24 cellular contexts compared by ENCODE assay signal in the genomic region with DNA sequence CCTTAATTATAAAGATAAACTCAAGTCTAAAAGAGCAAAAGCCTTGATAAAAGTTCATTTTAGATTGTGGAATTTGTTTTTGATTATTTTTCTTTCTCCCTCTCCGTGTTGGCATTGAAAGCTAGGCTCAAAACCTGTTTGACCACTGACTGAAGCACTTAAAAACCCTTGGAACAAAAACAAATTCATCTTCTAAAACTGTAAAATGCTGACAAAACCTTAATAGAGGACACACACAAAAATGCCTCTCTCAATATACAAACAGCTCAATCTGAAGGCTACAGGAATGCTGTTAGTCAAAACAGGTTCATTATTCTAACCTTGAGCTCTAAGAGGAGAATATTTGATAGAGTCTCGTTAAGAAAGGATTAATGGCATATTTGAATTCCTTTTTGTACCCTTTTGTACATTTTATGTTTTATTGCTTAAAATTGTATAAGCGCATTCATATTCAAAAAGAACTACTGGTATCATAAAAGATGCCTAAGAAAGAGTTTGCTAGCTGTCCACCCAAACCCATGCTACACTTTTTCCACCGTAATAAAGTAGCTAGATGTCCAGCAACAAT.
DNase-seq lines count a peak whose midpoint lies in the region; ATAC-seq, FAIRE-seq and TF ChIP-seq lines count a peak whose summit lies in the region.
"Had no signal": no experiment of that assay in that cellular context is flagged by ENCODE, and none has a peak within 500 bp of the region (broad histone marks: within the 10 kb centered on the region; RNA-seq: fewer than 3 reads in every experiment).

No MANE protein-coding gene starts in this region.

- H3K27me3 Mint-ChIP-seq in stimulated activated memory B cell treated with anti-CD40 and anti-IgM and Interleukin-4, amounts not matched to agents 10 μg/mL and 1 μg/mL and 100 μg/mL, for 72 hours, result peaks cover 10% of the 10 kb centered on the region

- H3K4me1 Mint-ChIP-seq in stimulated activated memory B cell treated with anti-CD40 and anti-IgM and Interleukin-4, amounts not matched to agents 10 μg/mL and 1 μg/mL and 100 μg/mL, for 72 hours, result no peaks in the 10 kb centered on the region
- H3K4me1 Mint-ChIP-seq: B cell had no signal

- H3K4me3 ChIP-seq in HAP-1, result no peak overlapping the region
- no peak overlapping the region for H3K4me3 ChIP-seq in pancreas
- H3K4me3 ChIP-seq in coronary artery, result no peak overlapping the region
- H3K4me3 ChIP-seq: PC-9, SJSA1 had no signal

- H3K4me1 ChIP-seq in HAP-1 (peaks cover 27% of the 10 kb centered on the region), pancreas (peaks cover 13 to 23% (median 14%) of the 10 kb centered on the region in 3 donors)
- H3K4me1 ChIP-seq: Caco-2, SJSA1 had no signal

- 37 to 40% methylated on average over 4 of the region's 4 CpGs for WGBS in pancreas, 2 donors

- in situ Hi-C loops in HAP-1 (cut with MboI; ENCODE audit: low sequenced_read_pairs), result no loop called here

- H3K27me3 ChIP-seq in HAP-1 (ENCODE audit: low read depth) (no peaks in the 10 kb centered on the region), pancreas (no peaks in the 10 kb centered on the region)
- H3K27me3 ChIP-seq: SJSA1 had no signal

- peak; percentile 29 to 81 (median 48) for ATAC-seq in pancreas
- ATAC-seq in stimulated activated memory B cell treated with anti-CD40 and anti-IgM and Interleukin-4, amounts not matched to agents 10 μg/mL and 1 μg/mL and 100 μg/mL, for 72 hours, result no peak
- ATAC-seq: CD8-positive, alpha-beta T cell; Right ventricle myocardium inferior had no signal

- TF ChIP-seq CTCF in VCaP (conservative IDR thresholded peaks at IDR 0.05) (no peak), pancreas (IDR thresholded peaks at IDR 0.05) (no peak), coronary artery (IDR thresholded peaks at IDR 0.05) (no peak)

- intact Hi-C loops in pancreas (cut with DNase I), result no loop called here

- H3K4me3 Mint-ChIP-seq in stimulated activated memory B cell treated with anti-CD40 and anti-IgM and Interleukin-4, amounts not matched to agents 10 μg/mL and 1 μg/mL and 100 μg/mL, for 72 hours, result no peak overlapping the region
- H3K4me3 Mint-ChIP-seq: B cell; CD8-positive, alpha-beta T cell had no signal

- H3K36me3 ChIP-seq in HAP-1 (replicated peaks) (no peaks in the 10 kb centered on the region; the same call in 1 of the 2 replicates), pancreas (peaks cover 0 to 10% (median 0%) of the 10 kb centered on the region in 3 donors)
- H3K36me3 ChIP-seq: SJSA1 had no signal

- no peaks in the 10 kb centered on the region for H3K36me3 Mint-ChIP-seq in stimulated activated memory B cell treated with anti-CD40 and anti-IgM and Interleukin-4, amounts not matched to agents 10 μg/mL and 1 μg/mL and 100 μg/mL, for 72 hours
- H3K36me3 Mint-ChIP-seq: CD8-positive, alpha-beta T cell had no signal

- no peaks in the 10 kb centered on the region for H3K9me3 ChIP-seq in HAP-1
- no peaks in the 10 kb centered on the region for H3K9me3 ChIP-seq in pancreas
- H3K9me3 ChIP-seq: Caco-2, SJSA1 had no signal

- no peak overlapping the region for H3K27ac Mint-ChIP-seq in stimulated activated memory B cell treated with anti-CD40 and anti-IgM and Interleukin-4, amounts not matched to agents 10 μg/mL and 1 μg/mL and 100 μg/mL, for 72 hours
- H3K27ac Mint-ChIP-seq: B cell; CD8-positive, alpha-beta T cell had no signal

- FAIRE-seq in pancreas (lab: Jason Lieb, UNC), result no peak

- peak overlapping the region; percentile 73 for H3K27ac ChIP-seq in VCaP
- peak overlapping the region in 1 of 4 donors; percentile 48 for H3K27ac ChIP-seq in pancreas
- no peak overlapping the region for H3K27ac ChIP-seq in coronary artery
- H3K27ac ChIP-seq: 22Rv1, C4-2B, PC-9, SJSA1 had no signal

- no peaks in the 10 kb centered on the region for H3K9me3 Mint-ChIP-seq in stimulated activated memory B cell treated with anti-CD40 and anti-IgM and Interleukin-4, amounts not matched to agents 10 μg/mL and 1 μg/mL and 100 μg/mL, for 72 hours
- H3K9me3 Mint-ChIP-seq: CD8-positive, alpha-beta T cell had no signal

- DNase-seq in DMS53 (lab: John Stamatoyannopoulos, UW) (peak; percentile 7), DMS53 treated with DMSO at 0.1 percent for 48 hours (lab: John Stamatoyannopoulos, UW; ENCODE audit: unreplicated experiment) (no peak), HAP-1 (ENCODE audit: low spot score in 2 of 2) (peak; percentile 14 to 98), pancreas (no peak), coronary artery (ENCODE audit: low spot score) (no peak)
- no peak for DNase-seq in NK-92 treated with Interleukin-12 subunit alpha and Interleukin-12 subunit beta, amount 100 ng/mL, for 24 hours (lab: John Stamatoyannopoulos, UW)
- DNase-seq: Caco-2; CD8-positive, alpha-beta T cell; GOT3; HCEC 1CT; NCI-H1092 treated with DMSO at 0.1 percent for 48 hours; NCI-H1436; NCI-H187; NCI-H345; NCI-H510A treated with DMSO at 0.1 percent for 48 hours; NCI-H774; PC-9 had no signal

Comparison
In these comparisons a context has a peak if more than half of its experiments do, and no peak if none do; other contexts are left out.
1. DNase-seq: peak in DMS53 (single experiment) and HAP-1 (2 of 2); none in DMS53 treated with DMSO at 0.1 percent for 48 hours (single experiment), pancreas (0 of 6), NK-92 treated with Interleukin-12 subunit alpha and Interleukin-12 subunit beta, amount 100 ng/mL, for 24 hours (single experiment) and coronary artery (single experiment).